8 cellular contexts compared by ENCODE assay signal in genomic region chr9:137227057-137227852, GRCh38. TPM values are rescaled to one million over a fixed set of nuclear protein-coding genes. Genes with fewer than 3 reads are reported as not detected.
DNase-seq lines count a peak whose midpoint lies in the region; ATAC-seq and TF ChIP-seq lines count a peak whose summit lies in the region.

RNF224 (plus strand) TSS chr9:137227502; CDS start chr9:137228336, 834 bp downstream.

- H3K4me3 ChIP-seq in DOHH2 (ENCODE audit: low read length) (no peak within 1 kb of the TSS), MM.1S (ENCODE audit: low read length) (no peak within 1 kb of the TSS), SU-DHL-6 (ENCODE audit: insufficient read depth, low read length, poor library complexity, severe bottlenecking) (no peak within 1 kb of the TSS)

- H3K4me1 ChIP-seq in DOHH2 (ENCODE audit: control insufficient read depth, low read length) (peaks cover 35% of the 10 kb centered on the region), MM.1S (ENCODE audit: low read length) (peaks cover 9% of the 10 kb centered on the region; the same call in 1 of the 2 replicates)

- H3F3A ChIP-seq in DOHH2 (ENCODE audit: control insufficient read depth, insufficient read depth) (peaks cover 6% of the 10 kb centered on the region), MM.1S (ENCODE audit: insufficient read depth, low read length) (no peaks in the 10 kb centered on the region; the same call in 1 of the 2 replicates), SU-DHL-6 (ENCODE audit: insufficient read depth) (no peaks in the 10 kb centered on the region)

- no peak within 1 kb of the TSS for H3K9ac ChIP-seq in MM.1S (ENCODE audit: low read length)
- H3K9ac ChIP-seq in SU-DHL-6 (ENCODE audit: low read length), result no peak within 1 kb of the TSS

- peak; percentile 98 for TF ChIP-seq CTCF in DOHH2 (IDR thresholded peaks at IDR 0.05; ENCODE audit: low read depth, low read length, poor library complexity, severe bottlenecking)
- TF ChIP-seq CTCF in MM.1S (IDR thresholded peaks at IDR 0.05; ENCODE audit: low read length), result peak; percentile 95
- TF ChIP-seq CTCF in SU-DHL-6 (IDR thresholded peaks at IDR 0.05; ENCODE audit: insufficient read depth, low read length, poor library complexity, severe bottlenecking), result peak; percentile 84

- no peaks in the 10 kb centered on the region for H3K36me3 Mint-ChIP-seq in activated naive CD4-positive, alpha-beta T cell treated with anti-CD3 and anti-CD28 coated beads, Interleukin-2, amount 50 U/mL, for 72 hours

- intact Hi-C loops in cardiac septum (cut with DNase I), result loop anchor here (1.0 kb wide), 1 partner anchor 106 kb away; no protein-coding TSS in a partner anchor

- H3K79me2 ChIP-seq in DOHH2 (ENCODE audit: control insufficient read depth, low read length), result peaks cover 5% of the 10 kb centered on the region
- H3K79me2 ChIP-seq in MM.1S (ENCODE audit: low read length), result no peaks in the 10 kb centered on the region
- H3K79me2 ChIP-seq in SU-DHL-6 (ENCODE audit: insufficient read depth, low read length), result no peaks in the 10 kb centered on the region

- H3K4me2 ChIP-seq in DOHH2 (ENCODE audit: low read length) (0 out of 2 replicates have a peak within 1 kb of the TSS, but pooled peaks have one; percentile 3), MM.1S (ENCODE audit: low read depth, low read length) (no peak within 1 kb of the TSS), SU-DHL-6 (ENCODE audit: low read depth, low read length, poor library complexity, severe bottlenecking) (no peak within 1 kb of the TSS)

- H4K20me1 ChIP-seq in DOHH2 (ENCODE audit: control insufficient read depth, insufficient read depth, low read depth, low read length) (no peaks in the 10 kb centered on the region), MM.1S (ENCODE audit: insufficient read depth, low read length) (no peaks in the 10 kb centered on the region), SU-DHL-6 (ENCODE audit: low read depth, low read length) (no peaks in the 10 kb centered on the region)

- no peaks in the 10 kb centered on the region for H3K9me2 ChIP-seq in DOHH2 (replicated peaks; ENCODE audit: control insufficient read depth, low read length)
- H3K9me2 ChIP-seq in MM.1S (replicated peaks; ENCODE audit: insufficient read depth, low read length), result no peaks in the 10 kb centered on the region
- no peaks in the 10 kb centered on the region for H3K9me2 ChIP-seq in SU-DHL-6 (replicated peaks; ENCODE audit: insufficient read depth, low read length)

- DNase-seq in MM.1S (peak; percentile 73), cardiac septum (ENCODE audit: low spot score) (peak; percentile 90), retina (peak; percentile 84)
- peak; percentile 77 to 86 for DNase-seq in activated naive CD4-positive, alpha-beta T cell treated with anti-CD3 and anti-CD28 coated beads, Interleukin-2, amount 50 U/mL, for 72 hours (ENCODE audit: low spot score in 2 of 2)

- H3K27ac ChIP-seq in DOHH2 (ENCODE audit: low read depth, low read length) (no peak within 1 kb of the TSS), MM.1S (ENCODE audit: low read length) (no peak within 1 kb of the TSS), SU-DHL-6 (ENCODE audit: low read depth, low read length) (no peak within 1 kb of the TSS)

- peak; percentile 41 to 55 for ATAC-seq in activated naive CD4-positive, alpha-beta T cell treated with anti-CD3 and anti-CD28 coated beads, Interleukin-2, amount 50 U/mL, for 72 hours
- no peak for ATAC-seq in GM19455 (IDR thresholded peaks at IDR 0.05; ENCODE audit: unreplicated experiment)
- ATAC-seq in HG03439 (IDR thresholded peaks at IDR 0.05; ENCODE audit: unreplicated experiment), result no peak

- H3K9me3 ChIP-seq in DOHH2 (ENCODE audit: control insufficient read depth, insufficient read depth, low read length) (no peaks in the 10 kb centered on the region), MM.1S (replicated peaks; ENCODE audit: insufficient read depth, low read length) (no peaks in the 10 kb centered on the region), SU-DHL-6 (ENCODE audit: insufficient read depth, low read length) (no peaks in the 10 kb centered on the region)

- H2AFZ ChIP-seq in MM.1S (ENCODE audit: low read length) (no peak within 1 kb of the TSS), SU-DHL-6 (ENCODE audit: low read depth, low read length, severe bottlenecking) (no peak within 1 kb of the TSS)

- H3K36me3 ChIP-seq in DOHH2 (ENCODE audit: control insufficient read depth, low read length), result no peaks in the 10 kb centered on the region
- H3K36me3 ChIP-seq in MM.1S (replicated peaks; ENCODE audit: insufficient read depth, low read length), result no peaks in the 10 kb centered on the region
- no peaks in the 10 kb centered on the region for H3K36me3 ChIP-seq in SU-DHL-6 (ENCODE audit: low read length)

- peak within 1 kb of the TSS in 1 of 2 donors; percentile 16 for H3K27ac Mint-ChIP-seq in activated naive CD4-positive, alpha-beta T cell treated with anti-CD3 and anti-CD28 coated beads, Interleukin-2, amount 50 U/mL, for 72 hours

- H3K27me3 ChIP-seq in DOHH2 (ENCODE audit: control insufficient read depth, low read length) (peaks cover 13% of the 10 kb centered on the region), MM.1S (replicated peaks; ENCODE audit: insufficient read depth, low read length) (peaks cover 43% of the 10 kb centered on the region), SU-DHL-6 (ENCODE audit: low read length) (no peaks in the 10 kb centered on the region)

- H3K9me3 Mint-ChIP-seq in activated naive CD4-positive, alpha-beta T cell treated with anti-CD3 and anti-CD28 coated beads, Interleukin-2, amount 50 U/mL, for 72 hours, result no peaks in the 10 kb centered on the region

RNA-seq across cellular contexts. Expression of gene RNF224, which starts in this region (rescaled TPM):
- total RNA-seq in activated naive CD4-positive, alpha-beta T cell treated with anti-CD3 and anti-CD28 coated beads, Interleukin-2, amount 50 U/mL, for 72 hours, result not detected
- not detected for total RNA-seq in cardiac septum

Comparison
In these comparisons a context has a peak if more than half of its experiments do, and no peak if none do; other contexts are left out.
1. Peak in DNase-seq and ATAC-seq in activated naive CD4-positive, alpha-beta T cell treated with anti-CD3 and anti-CD28 coated beads, Interleukin-2, amount 50 U/mL, for 72 hours; RNA of the gene not detected or under 1 TPM.
2. Peak in DNase-seq in cardiac septum; RNA of the gene not detected or under 1 TPM.